ENCODE assay signal across 8 cellular contexts in genomic region chrX:155028192-155028591, GRCh38. TPM values are rescaled to one million over a fixed set of nuclear protein-coding genes. Genes with fewer than 3 reads are reported as not detected.
DNase-seq lines count a peak whose midpoint lies in the region; TF ChIP-seq lines count a peak whose summit lies in the region.

No MANE protein-coding gene starts in this region.

- no peaks in the 10 kb centered on the region for H3K9me2 ChIP-seq in Karpas-422 (replicated peaks; ENCODE audit: insufficient read depth, low read length)

- H3K4me1 ChIP-seq in CD8-positive, alpha-beta memory T cell (ENCODE audit: insufficient read depth, low read length), result peaks cover 14% of the 10 kb centered on the region
- peaks cover 18% of the 10 kb centered on the region for H3K4me1 ChIP-seq in Karpas-422 (ENCODE audit: low read length)
- H3K4me1 ChIP-seq in breast epithelium, result no peaks in the 10 kb centered on the region

- H3K9me3 Mint-ChIP-seq in CD8-positive, alpha-beta memory T cell, result no peaks in the 10 kb centered on the region
- peaks cover 11% of the 10 kb centered on the region for H3K9me3 Mint-ChIP-seq in nephron

- peak overlapping the region; percentile 81 to 98 (median 90) for H3K4me3 Mint-ChIP-seq in CD8-positive, alpha-beta memory T cell
- H3K4me3 Mint-ChIP-seq in nephron, result peak overlapping the region; percentile 86 to 95 (median 95)

- TF ChIP-seq POLR2A in breast epithelium (IDR thresholded peaks at IDR 0.05), result no peak

- peak overlapping the region; percentile 81 for H3K4me3 ChIP-seq in CD8-positive, alpha-beta memory T cell (ENCODE audit: low read length)
- H3K4me3 ChIP-seq in Karpas-422 (ENCODE audit: low read length), result peak overlapping the region; percentile 78
- peak overlapping the region; percentile 55 to 83 (median 65) for H3K4me3 ChIP-seq in breast epithelium

- H2AFZ ChIP-seq in Karpas-422 (ENCODE audit: low read length), result no peak overlapping the region

- H3K27me3 Mint-ChIP-seq in CD8-positive, alpha-beta memory T cell, result peaks cover 0 to 4% of the 10 kb centered on the region in 2 donors
- no peaks in the 10 kb centered on the region for H3K27me3 Mint-ChIP-seq in nephron (ENCODE audit: low read depth)

- H3K4me2 ChIP-seq in Karpas-422 (ENCODE audit: low read depth, low read length, poor library complexity, severe bottlenecking), result peak overlapping the region; percentile 73

- TF ChIP-seq CTCF in breast epithelium (IDR thresholded peaks at IDR 0.05), result no peak
- no peak for TF ChIP-seq CTCF in nephron (IDR thresholded peaks at IDR 0.05; ENCODE audit: unreplicated experiment in 3 of 3)

- no peaks in the 10 kb centered on the region for H3K27me3 ChIP-seq in CD8-positive, alpha-beta memory T cell (ENCODE audit: insufficient read depth, low read length, poor library complexity, severe bottlenecking)
- H3K27me3 ChIP-seq in Karpas-422 (ENCODE audit: low read length), result no peaks in the 10 kb centered on the region
- no peaks in the 10 kb centered on the region for H3K27me3 ChIP-seq in breast epithelium

- H3K79me2 ChIP-seq in Karpas-422 (ENCODE audit: low read length), result peaks cover 45% of the 10 kb centered on the region

- intact Hi-C loops in breast epithelium (cut with DNase I; ENCODE audit: low total_unique reads) (no loop called here), head of caudate nucleus (cut with DNase I) (no loop called here)

- peak overlapping the region in 7 of 8 donors; percentile 97 to 99 (median 97) for H3K27ac Mint-ChIP-seq in CD8-positive, alpha-beta memory T cell
- H3K27ac Mint-ChIP-seq in nephron, result peak overlapping the region; percentile 95 to 99 (median 98)

- peaks cover 20 to 38% (median 21%) of the 10 kb centered on the region in 3 donors for H3K4me1 Mint-ChIP-seq in CD8-positive, alpha-beta memory T cell
- peaks cover 7% of the 10 kb centered on the region for H3K4me1 Mint-ChIP-seq in nephron

- DNase-seq in CD8-positive, alpha-beta memory T cell, result no peak
- DNase-seq in Karpas-422 (peak; percentile 56), breast epithelium (ENCODE audit: low spot score in 2 of 2) (no peak), iPS-NIHi11 (ENCODE audit: low spot score) (no peak), head of caudate nucleus (no peak), NCI-H2171 treated with DMSO at 0.1 percent for 48 hours (lab: John Stamatoyannopoulos, UW) (no peak)
- DNase-seq in stimulated activated CD4-positive, alpha-beta T cell treated with anti-CD3 and anti-CD28 coated beads, Interleukin-4, amount 100 ng/mL, for 24 hours, result no peak

- peak overlapping the region; percentile 84 for H3K9ac ChIP-seq in Karpas-422 (ENCODE audit: low read length)

- POLR2A ChIA-PET in CD8-positive, alpha-beta memory T cell (lab: Charles Lee), result no interaction called here

- CTCF ChIA-PET in CD8-positive, alpha-beta memory T cell (lab: Charles Lee), result interaction anchor here (1.4 kb wide), 1 partner anchor 42 kb away, joined by 3 read pairs; no protein-coding TSS in a partner anchor

- H4K20me1 ChIP-seq in Karpas-422 (ENCODE audit: insufficient read depth, low read depth, low read length), result no peaks in the 10 kb centered on the region

- no peaks in the 10 kb centered on the region for H3K9me3 ChIP-seq in CD8-positive, alpha-beta memory T cell (ENCODE audit: low read length)
- no peaks in the 10 kb centered on the region for H3K9me3 ChIP-seq in Karpas-422 (ENCODE audit: low read length)
- H3K9me3 ChIP-seq in breast epithelium, result no peaks in the 10 kb centered on the region

- peak overlapping the region; percentile 90 for H3K27ac ChIP-seq in CD8-positive, alpha-beta memory T cell (ENCODE audit: low read depth, low read length)
- H3K27ac ChIP-seq in Karpas-422 (ENCODE audit: low read length) (peak overlapping the region; percentile 91), breast epithelium (peak overlapping the region; percentile 62 to 95)

- H3K36me3 Mint-ChIP-seq in CD8-positive, alpha-beta memory T cell, result peaks cover 0 to 6% (median 0%) of the 10 kb centered on the region in 3 donors
- H3K36me3 Mint-ChIP-seq in nephron (ENCODE audit: low read depth), result peaks cover 4% of the 10 kb centered on the region

- H3K36me3 ChIP-seq in CD8-positive, alpha-beta memory T cell (ENCODE audit: insufficient read depth, low read length), result no peaks in the 10 kb centered on the region
- H3K36me3 ChIP-seq in Karpas-422 (ENCODE audit: insufficient read depth, low read length) (no peaks in the 10 kb centered on the region), breast epithelium (no peaks in the 10 kb centered on the region)

RNA-seq across cellular contexts. Expression of gene FUNDC2, which starts 1.5 kb away (rescaled TPM):
- 100 to 1,000 TPM in 1 of 2 experiments, 10 to 100 TPM in 1; 96.4 to 104 TPM for total RNA-seq in CD8-positive, alpha-beta memory T cell
- 178 TPM for polyA plus RNA-seq in CD8-positive, alpha-beta memory T cell
- total RNA-seq in Karpas-422 (2014; rRNA removed; shearing (Covaris generic); ENCODE audit: low replicate concordance), result 38.9 and 55.2 TPM in 2 replicates
- total RNA-seq in breast epithelium, result 10 to 100 TPM; 76.7 to 99.0 (median 81.0) TPM

RNA-seq across cellular contexts. Expression of gene F8, which starts 5.7 kb away (rescaled TPM):
- total RNA-seq in CD8-positive, alpha-beta memory T cell, result 10 to 100 TPM; 10.8 to 11.9 TPM
- 15.2 TPM for polyA plus RNA-seq in CD8-positive, alpha-beta memory T cell
- 3.0 and 4.1 TPM in 2 replicates for total RNA-seq in Karpas-422 (2014; rRNA removed; shearing (Covaris generic); ENCODE audit: low replicate concordance)
- 10 to 100 TPM; 14.6 to 30.2 (median 16.1) TPM for total RNA-seq in breast epithelium

RNA-seq across cellular contexts. Expression of gene CMC4, which starts 42.7 kb away (rescaled TPM):
- total RNA-seq in CD8-positive, alpha-beta memory T cell, result 1 to 10 TPM; 3.6 to 4.3 TPM
- polyA plus RNA-seq in CD8-positive, alpha-beta memory T cell, result 28.7 TPM
- total RNA-seq in Karpas-422 (2014; rRNA removed; shearing (Covaris generic); ENCODE audit: low replicate concordance), result 15.8 and 36.1 TPM in 2 replicates
- 10 to 100 TPM; 18.7 to 27.2 (median 19.3) TPM for total RNA-seq in breast epithelium

RNA-seq across cellular contexts. Expression of gene MTCP1, which starts 42.7 kb away (rescaled TPM):
- total RNA-seq in CD8-positive, alpha-beta memory T cell, result 10 to 100 TPM; 22.6 to 24.2 TPM
- 21.8 TPM for polyA plus RNA-seq in CD8-positive, alpha-beta memory T cell
- 21.9 and 95.2 TPM in 2 replicates for total RNA-seq in Karpas-422 (2014; rRNA removed; shearing (Covaris generic); ENCODE audit: low replicate concordance)
- 1 to 10 TPM; 1.8 to 3.2 (median 2.3) TPM for total RNA-seq in breast epithelium

RNA-seq across cellular contexts. Expression of gene BRCC3, which starts 43.1 kb away (rescaled TPM):
- 10 to 100 TPM; 37.0 to 41.3 TPM for total RNA-seq in CD8-positive, alpha-beta memory T cell
- polyA plus RNA-seq in CD8-positive, alpha-beta memory T cell, result 27.3 TPM
- total RNA-seq in Karpas-422 (2014; rRNA removed; shearing (Covaris generic); ENCODE audit: low replicate concordance), result 13.2 and 15.9 TPM in 2 replicates
- total RNA-seq in breast epithelium, result 10 to 100 TPM; 12.8 to 16.0 (median 13.1) TPM
